25 cellular contexts compared by ENCODE assay signal in the genomic region with DNA sequence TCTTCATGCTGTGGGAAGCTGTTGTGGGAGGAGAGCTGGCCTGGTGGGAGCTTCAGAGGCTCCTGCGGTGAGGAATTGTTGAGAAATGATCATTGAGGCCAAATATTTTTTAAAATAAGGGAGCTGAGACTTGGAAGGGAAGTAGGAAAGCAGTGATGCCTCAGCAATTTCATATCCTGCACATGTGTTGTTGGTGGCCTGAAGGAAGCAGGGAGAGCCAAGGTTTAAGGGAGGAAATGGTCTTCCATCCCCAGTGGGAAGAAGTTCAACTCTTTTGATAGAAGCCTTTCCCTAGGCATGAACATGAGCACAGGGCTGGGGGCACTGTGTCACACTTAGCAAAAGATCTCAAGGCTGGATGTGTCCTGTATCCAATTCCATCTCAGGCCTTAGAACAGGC. TPM values are rescaled to one million over a fixed set of nuclear protein-coding genes. Genes with fewer than 3 reads are reported as not detected.
DNase-seq lines count a peak whose midpoint lies in the region; ATAC-seq, FAIRE-seq and TF ChIP-seq lines count a peak whose summit lies in the region.
"Had no signal": no experiment of that assay in that cellular context is flagged by ENCODE, and none has a peak within 500 bp of the region (broad histone marks: within the 10 kb centered on the region; RNA-seq: fewer than 3 reads in every experiment).

TSS of gene CCL14 (minus strand) at position 87 of the 400 bp plus-strand sequence. CDS start at position 7, 80 bp downstream.

- H3K27ac ChIP-seq in kidney (ENCODE audit: low read depth in 2 of 2, low read length in 2 of 2) (no peak within 1 kb of the TSS), psoas muscle (no peak within 1 kb of the TSS), thyroid gland (peak within 1 kb of the TSS in 2 of 3 donors; percentile 23 to 24), PC-9 (no peak within 1 kb of the TSS)
- H3K27ac ChIP-seq: colonic mucosa, foreskin keratinocyte, neutrophil, SJSA1 had no signal

- H3K4me1 ChIP-seq in kidney (ENCODE audit: control insufficient read depth in 1 of 2, insufficient read depth in 1 of 2, low read depth in 1 of 2, low read length in 2 of 2), result peaks cover 0 to 2% of the 10 kb centered on the region in 2 donors
- H3K4me1 ChIP-seq in psoas muscle, result no peaks in the 10 kb centered on the region
- H3K4me1 ChIP-seq in thyroid gland, result no peaks in the 10 kb centered on the region
- H3K4me1 ChIP-seq in PC-9 (replicated peaks; ENCODE audit: insufficient read depth), result no peaks in the 10 kb centered on the region
- H3K4me1 ChIP-seq: colonic mucosa, foreskin keratinocyte, SJSA1 had no signal

- POLR2A ChIA-PET in PC-9 (lab: Charles Lee; ENCODE audit: unreplicated experiment), result no interaction called here

- no TSS peak for BruUV-seq in PC-9 (replicated peaks; lab: Mats Ljungman, UMichigan)

- H3K36me3 ChIP-seq in kidney (ENCODE audit: control insufficient read depth in 1 of 2, insufficient read depth in 2 of 2, low read length in 2 of 2) (no peaks in the 10 kb centered on the region), psoas muscle (ENCODE audit: insufficient read depth in 1 of 2, low read depth in 1 of 2) (no peaks in the 10 kb centered on the region), thyroid gland (no peaks in the 10 kb centered on the region), PC-9 (ENCODE audit: low read depth) (no peaks in the 10 kb centered on the region)
- H3K36me3 ChIP-seq: colonic mucosa, neutrophil, SJSA1 had no signal

- no peaks in the 10 kb centered on the region for H3K9me3 ChIP-seq in kidney (ENCODE audit: control insufficient read depth in 1 of 2, low read length in 2 of 2)
- peaks cover 6% of the 10 kb centered on the region for H3K9me3 ChIP-seq in psoas muscle
- no peaks in the 10 kb centered on the region for H3K9me3 ChIP-seq in thyroid gland
- no peaks in the 10 kb centered on the region for H3K9me3 ChIP-seq in PC-9 (ENCODE audit: insufficient read depth, low read depth)
- H3K9me3 ChIP-seq: colonic mucosa, neutrophil, SJSA1 had no signal

- no peak for TF ChIP-seq POLR2A in thyroid gland (IDR thresholded peaks at IDR 0.05)

- H4K20me1 ChIP-seq in PC-9 (ENCODE audit: insufficient read depth), result no peaks in the 10 kb centered on the region

- ATAC-seq in psoas muscle, result no peak
- no peak for ATAC-seq in HG03442 (IDR thresholded peaks at IDR 0.05; ENCODE audit: unreplicated experiment)
- ATAC-seq in GM21723 (IDR thresholded peaks at IDR 0.05; ENCODE audit: unreplicated experiment), result no peak
- ATAC-seq: foreskin keratinocyte, WTC11 had no signal

- H3K27me3 ChIP-seq in psoas muscle (ENCODE audit: insufficient read depth in 3 of 3, low read length in 2 of 3) (peaks cover 0 to 2% (median 0%) of the 10 kb centered on the region in 3 donors), thyroid gland (no peaks in the 10 kb centered on the region), PC-9 (ENCODE audit: insufficient read depth, low read depth) (peaks cover 73% of the 10 kb centered on the region)
- H3K27me3 ChIP-seq: colonic mucosa, neutrophil, SJSA1 had no signal

- CTCF ChIA-PET in PC-9 (lab: Charles Lee), result no interaction called here

- in situ Hi-C loops in ACHN (cut with HindIII; ENCODE audit: low pct_ligation_motif_present, low pct_unique_long_range_greater_than_20kb, low sequenced_read_pairs), result no loop called here

- H3F3A ChIP-seq in PC-9 (ENCODE audit: insufficient read depth, low read depth), result no peaks in the 10 kb centered on the region

- TF ChIP-seq CTCF in kidney (IDR thresholded peaks at IDR 0.05; ENCODE audit: borderline replicate concordance, extremely low read depth, insufficient read depth) (no peak), psoas muscle (IDR thresholded peaks at IDR 0.05) (no peak), thyroid gland (IDR thresholded peaks at IDR 0.05) (no peak), PC-9 (conservative IDR thresholded peaks at IDR 0.05) (no peak)

- no peak within 1 kb of the TSS for H3K4me2 ChIP-seq in PC-9

- peak; percentile 58 for DNase-seq in dermis blood vessel endothelial cell
- DNase-seq in kidney, result no peak
- no peak for DNase-seq in psoas muscle
- no peak for DNase-seq in thyroid gland
- DNase-seq in PC-9, result no peak
- no peak for DNase-seq in ACHN
- DNase-seq: activated CD4-positive, alpha-beta memory T cell treated with anti-CD3 and anti-CD28 coated beads, Interleukin-2, amount 10 ng/mL, durations not matched to agents 7 days and 5 days; activated naive CD4-positive, alpha-beta T cell treated with anti-CD3 and anti-CD28 coated beads, Interleukin-2, amount 10 ng/mL, durations not matched to agents 7 days and 5 days; activated T-cell treated with anti-CD3 and anti-CD28 coated beads, Interleukin-2, amount 50 U/mL, for 1 hour; colonic mucosa; COR-L47; foreskin keratinocyte; HCEC 1CT; IMR-90; NCI-H146; NCI-H82; small intestine had no signal

- FAIRE-seq in kidney (lab: Jason Lieb, UNC), result no peak
- FAIRE-seq: small intestine had no signal

- no peak within 1 kb of the TSS for H3K9ac ChIP-seq in kidney (ENCODE audit: low read length in 2 of 2)

- no peaks in the 10 kb centered on the region for H3K9me2 ChIP-seq in PC-9 (ENCODE audit: insufficient read depth)

- intact Hi-C loops in kidney (cut with DNase I), result no loop called here
- intact Hi-C loops in psoas muscle (cut with DNase I), result no loop called here
- intact Hi-C loops in thyroid gland (cut with DNase I), result no loop called here
- intact Hi-C loops in PC-9 (cut with micrococcal nuclease; ENCODE audit: unreplicated experiment), result no loop called here

- H2AFZ ChIP-seq in PC-9, result no peak within 1 kb of the TSS

- H3K79me2 ChIP-seq in PC-9 (ENCODE audit: low read depth), result no peaks in the 10 kb centered on the region

- WGBS in psoas muscle, 3 donors, result 44 to 75% (median 57%) methylated on average over 1 of the region's 1 CpG
- 54 to 59% methylated on average over 1 of the region's 1 CpG for WGBS in thyroid gland, 2 donors

- H3K4me3 ChIP-seq in kidney (ENCODE audit: low read length in 2 of 2) (peak within 1 kb of the TSS; percentile 18 to 28), psoas muscle (peak within 1 kb of the TSS; percentile 2), thyroid gland (replicated peaks in 1 of 3) (peak within 1 kb of the TSS in 1 of 3 donors; percentile 9), PC-9 (no peak within 1 kb of the TSS)
- H3K4me3 ChIP-seq: colonic mucosa, SJSA1 had no signal

RNA-seq across cellular contexts. Expression of gene CCL14, which starts in this region (rescaled TPM):
- total RNA-seq in dermis blood vessel endothelial cell, result 14.2 and 24.2 TPM in 2 replicates
- total RNA-seq in kidney, result 134 TPM
- polyA plus RNA-seq in kidney (ENCODE audit: insufficient read depth, low read depth, low replicate concordance), result 14.2 TPM
- 10 to 100 TPM in 2 of 4 donors, 1 to 10 TPM in 2; 4.2 to 13.1 (median 9.6) TPM for total RNA-seq in psoas muscle
- polyA plus RNA-seq in psoas muscle, result 10 to 100 TPM; 10.8 to 42.2 (median 19.9) TPM
- total RNA-seq in thyroid gland, result 10 to 100 TPM in 3 of 4 donors, 1 to 10 TPM in 1; 3.0 to 43.0 (median 23.2) TPM
- not detected in 2 replicates for total RNA-seq in PC-9 (2021)
- total RNA-seq: activated CD4-positive, alpha-beta memory T cell treated with anti-CD3 and anti-CD28 coated beads, Interleukin-2, amount 10 ng/mL, durations not matched to agents 7 days and 5 days; foreskin keratinocyte; IMR-90; M059J; SJSA1; T-helper 2 cell treated with Interferon-gamma antibody and Interleukin-4, amounts not matched to agents 100 ng/mL and 5 ng/mL, for 36 hours; temporal lobe; WTC11 had no signal
- polyA plus RNA-seq: foreskin keratinocyte, IMR-90 had no signal

Comparison
In these comparisons a context has a peak if more than half of its experiments do, and no peak if none do; other contexts are left out.
1. H3K27ac ChIP-seq: peak in thyroid gland (2 of 3); none in kidney (0 of 2), psoas muscle (single experiment) and PC-9 (single experiment).